In the genomic region with DNA sequence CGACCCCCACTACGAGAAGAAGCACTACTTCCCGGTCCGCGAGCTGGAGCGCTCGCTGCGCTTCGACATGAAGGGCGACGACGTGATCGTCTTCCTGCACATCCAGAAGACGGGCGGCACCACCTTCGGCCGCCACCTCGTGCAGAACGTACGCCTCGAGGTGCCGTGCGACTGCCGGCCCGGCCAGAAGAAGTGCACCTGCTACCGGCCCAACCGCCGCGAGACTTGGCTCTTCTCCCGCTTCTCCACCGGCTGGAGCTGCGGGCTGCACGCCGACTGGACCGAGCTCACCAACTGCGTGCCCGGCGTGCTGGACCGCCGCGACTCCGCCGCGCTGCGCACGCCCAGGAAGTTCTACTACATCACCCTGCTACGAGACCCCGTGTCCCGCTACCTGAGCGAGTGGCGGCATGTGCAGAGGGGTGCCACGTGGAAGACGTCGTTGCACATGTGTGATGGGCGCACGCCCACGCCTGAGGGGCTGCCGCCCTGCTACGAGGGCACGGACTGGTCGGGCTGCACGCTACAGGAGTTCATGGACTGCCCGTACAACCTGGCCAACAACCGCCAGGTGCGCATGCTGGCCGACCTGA, we compare ENCODE assay signal across 2 cellular contexts.
TF ChIP-seq lines count a peak whose summit lies in the region.

No MANE protein-coding gene starts in this region.

TF ChIP-seq in WTC11, 78 proteins besides CTCF, POLR2A, EP300 and RAD21:
- TF ChIP-seq, protein P1, sequence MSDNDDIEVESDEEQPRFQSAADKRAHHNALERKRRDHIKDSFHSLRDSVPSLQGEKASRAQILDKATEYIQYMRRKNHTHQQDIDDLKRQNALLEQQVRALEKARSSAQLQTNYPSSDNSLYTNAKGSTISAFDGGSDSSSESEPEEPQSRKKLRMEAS (CRISPR knock-in tag; IDR thresholded peaks at IDR 0.05) = 0 out of 2 replicates have a peak, but pooled peaks have one; percentile 26

TF ChIP-seq in HepG2, 621 proteins besides CTCF, POLR2A, EP300 and RAD21:
- TF ChIP-seq, protein P2, sequence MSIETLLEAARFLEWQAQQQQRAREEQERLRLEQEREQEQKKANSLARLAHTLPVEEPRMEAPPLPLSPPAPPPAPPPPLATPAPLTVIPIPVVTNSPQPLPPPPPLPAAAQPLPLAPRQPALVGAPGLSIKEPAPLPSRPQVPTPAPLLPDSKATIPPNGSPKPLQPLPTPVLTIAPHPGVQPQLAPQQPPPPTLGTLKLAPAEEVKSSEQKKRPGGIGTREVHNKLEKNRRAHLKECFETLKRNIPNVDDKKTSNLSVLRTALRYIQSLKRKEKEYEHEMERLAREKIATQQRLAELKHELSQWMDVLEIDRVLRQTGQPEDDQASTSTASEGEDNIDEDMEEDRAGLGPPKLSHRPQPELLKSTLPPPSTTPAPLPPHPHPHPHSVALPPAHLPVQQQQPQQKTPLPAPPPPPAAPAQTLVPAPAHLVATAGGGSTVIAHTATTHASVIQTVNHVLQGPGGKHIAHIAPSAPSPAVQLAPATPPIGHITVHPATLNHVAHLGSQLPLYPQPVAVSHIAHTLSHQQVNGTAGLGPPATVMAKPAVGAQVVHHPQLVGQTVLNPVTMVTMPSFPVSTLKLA (IDR thresholded peaks at IDR 0.05) = peak; percentile 49; the same call in 1 of the 2 replicates
